In the genomic region with DNA sequence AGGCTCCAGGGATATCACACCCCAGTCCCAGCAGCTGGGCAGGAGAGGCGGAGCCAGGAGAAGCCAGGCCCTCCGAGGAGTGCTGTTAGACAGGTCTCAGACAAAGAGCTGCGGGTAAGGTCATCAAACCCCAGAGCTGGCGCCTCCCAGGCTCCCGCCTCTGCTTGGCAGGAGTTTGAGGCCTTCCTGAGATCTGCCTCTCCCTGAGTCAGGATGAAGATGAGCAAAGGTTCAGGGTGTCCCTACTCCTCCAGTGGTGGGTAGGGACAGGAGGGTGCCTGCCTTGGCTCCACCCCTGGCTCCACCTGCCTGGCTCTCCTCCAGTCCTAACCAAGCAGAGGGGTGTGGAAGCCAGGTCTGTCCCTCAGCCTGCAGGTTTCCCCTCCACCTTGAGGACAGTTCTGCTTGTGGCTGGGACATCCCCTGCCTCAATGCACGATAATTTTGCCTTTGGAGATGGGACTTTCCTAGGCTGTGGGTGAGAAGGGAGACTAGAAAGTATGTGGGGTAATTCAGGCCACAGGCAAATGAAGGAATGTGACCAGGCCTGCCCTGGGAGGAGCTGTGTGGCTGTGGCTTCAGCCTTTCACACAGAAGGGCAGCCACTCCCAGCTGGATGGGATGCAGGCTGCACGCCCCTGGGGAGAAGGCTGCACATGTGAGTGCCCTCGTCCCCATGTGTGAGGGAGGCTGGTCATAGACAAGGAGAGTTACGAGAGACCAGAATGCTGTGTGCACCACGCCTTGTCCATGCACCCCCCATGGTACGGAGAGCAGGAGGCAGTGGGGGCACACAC, we compare ENCODE assay signal across 9 cellular contexts. TPM values are rescaled to one million over a fixed set of nuclear protein-coding genes. Genes with fewer than 3 reads are reported as not detected.
A peak's percentile ranks its signal among the peaks of the same experiment; 100 is the strongest.
DNase-seq lines count a peak whose midpoint lies in the region; ATAC-seq, FAIRE-seq and TF ChIP-seq lines count a peak whose summit lies in the region.
"Had no signal": no experiment of that assay in that cellular context is flagged by ENCODE, and none has a peak within 500 bp of the region (broad histone marks: within the 10 kb centered on the region; RNA-seq: fewer than 3 reads in every experiment).

No MANE protein-coding gene starts in this region.

- 42% methylated on average over 9 of the region's 11 CpGs for WGBS in K562 (ENCODE audit: insufficient coverage, low coverage, missing lambda C conversion rate)

- H3K79me2 ChIP-seq in K562 (ENCODE audit: control insufficient read depth, insufficient read depth, low read length): no peaks in the 10 kb centered on the region

- H3K4me2 ChIP-seq in K562 (ENCODE audit: insufficient read depth, low read length): no peak overlapping the region

- no peaks in the 10 kb centered on the region for H3K36me3 ChIP-seq in K562 (ENCODE audit: control insufficient read depth, insufficient read depth, low read length)
- H3K36me3 ChIP-seq in ascending aorta: no peaks in the 10 kb centered on the region

- peak overlapping the region; percentile 42 to 46 for H3K27ac Mint-ChIP-seq in activated naive CD4-positive, alpha-beta T cell treated with anti-CD3 and anti-CD28 coated beads, Interleukin-2, amount 50 U/mL, for 72 hours
- no peak overlapping the region for H3K27ac Mint-ChIP-seq in activated naive CD4-positive, alpha-beta T cell treated with anti-CD3 and anti-CD28 coated beads, Interleukin-2, amount 10 ng/mL, durations not matched to agents 7 days and 5 days
- peak overlapping the region; percentile 66 for H3K27ac Mint-ChIP-seq in osteocyte (ENCODE audit: unreplicated experiment)

- H3K36me3 Mint-ChIP-seq in activated naive CD4-positive, alpha-beta T cell treated with anti-CD3 and anti-CD28 coated beads, Interleukin-2, amount 50 U/mL, for 72 hours: no peaks in the 10 kb centered on the region
- H3K36me3 Mint-ChIP-seq in activated naive CD4-positive, alpha-beta T cell treated with anti-CD3 and anti-CD28 coated beads, Interleukin-2, amount 10 ng/mL, durations not matched to agents 7 days and 5 days: no peaks in the 10 kb centered on the region
- no peaks in the 10 kb centered on the region for H3K36me3 Mint-ChIP-seq in osteocyte (ENCODE audit: unreplicated experiment)

- H3K9me3 ChIP-seq in K562 (replicated peaks; ENCODE audit: control insufficient read depth, insufficient read depth, low read depth, low read length) (no peaks in the 10 kb centered on the region), ascending aorta (no peaks in the 10 kb centered on the region)

- no peak for DNase-seq in activated naive CD4-positive, alpha-beta T cell treated with anti-CD3 and anti-CD28 coated beads, Interleukin-2, amount 50 U/mL, for 72 hours (ENCODE audit: low spot score in 2 of 2)
- no peak for DNase-seq in activated naive CD4-positive, alpha-beta T cell treated with anti-CD3 and anti-CD28 coated beads, Interleukin-2, amount 10 ng/mL, durations not matched to agents 7 days and 5 days
- DNase-seq in K562 (ENCODE audit: extremely low read depth in 1 of 4, low spot score in 3 of 4) (peak in 2 of 4 experiments; percentile 24 to 29), osteocyte (ENCODE audit: extremely low spot score, unreplicated experiment) (no peak), ascending aorta (ENCODE audit: low spot score in 2 of 2) (no peak)

- no peak for FAIRE-seq in K562 (lab: Jason Lieb, UNC)

- TF ChIP-seq CTCF in K562 (IDR thresholded peaks at IDR 0.05 in 2 of 3, conservative IDR thresholded peaks at IDR 0.05 in 1 of 3; ENCODE audit: insufficient read depth in 2 of 3, low read depth in 1 of 3, low read length in 3 of 3) (no peak), osteocyte (IDR thresholded peaks at IDR 0.05) (no peak), ascending aorta (IDR thresholded peaks at IDR 0.05) (no peak)

- H3K27ac ChIP-seq in K562 (ENCODE audit: extremely low read depth, low read depth, low read length) (no peak overlapping the region), ascending aorta (no peak overlapping the region)

- H2AFZ ChIP-seq in K562 (ENCODE audit: low read depth, low read length): no peak overlapping the region

- H3K9ac ChIP-seq in K562 (ENCODE audit: insufficient read depth in 1 of 2, low read depth in 2 of 2, low read length in 2 of 2): peak overlapping the region in 1 of 2 experiments; percentile 64; a peak in 2 of 4 replicates

- peaks cover 2% of the 10 kb centered on the region for H3K4me1 Mint-ChIP-seq in activated naive CD4-positive, alpha-beta T cell treated with anti-CD3 and anti-CD28 coated beads, Interleukin-2, amount 10 ng/mL, durations not matched to agents 7 days and 5 days
- peaks cover 23% of the 10 kb centered on the region for H3K4me1 Mint-ChIP-seq in osteocyte (ENCODE audit: unreplicated experiment)

- no peak overlapping the region for H3K4me3 Mint-ChIP-seq in activated naive CD4-positive, alpha-beta T cell treated with anti-CD3 and anti-CD28 coated beads, Interleukin-2, amount 10 ng/mL, durations not matched to agents 7 days and 5 days
- H3K4me3 Mint-ChIP-seq in osteocyte (ENCODE audit: unreplicated experiment): no peak overlapping the region

- BruUV-seq in K562 (replicated peaks; lab: Mats Ljungman, UMichigan): no TSS peak

- ATAC-seq in activated naive CD4-positive, alpha-beta T cell treated with anti-CD3 and anti-CD28 coated beads, Interleukin-2, amount 50 U/mL, for 72 hours: peak; percentile 55 to 85
- ATAC-seq in HG03045 (IDR thresholded peaks at IDR 0.05; ENCODE audit: unreplicated experiment) (peak; percentile 67), K562 (peak; percentile 19; the same call in 1 of the 3 replicates), HG02885 (IDR thresholded peaks at IDR 0.05; ENCODE audit: poor library complexity, unreplicated experiment) (no peak), GM21528 (IDR thresholded peaks at IDR 0.05; ENCODE audit: low FRiP score, unreplicated experiment) (no peak)

- peaks cover 89% of the 10 kb centered on the region for H3K27me3 Mint-ChIP-seq in activated naive CD4-positive, alpha-beta T cell treated with anti-CD3 and anti-CD28 coated beads, Interleukin-2, amount 10 ng/mL, durations not matched to agents 7 days and 5 days
- no peaks in the 10 kb centered on the region for H3K27me3 Mint-ChIP-seq in osteocyte (ENCODE audit: unreplicated experiment)

- TF ChIP-seq RAD21 in K562 (CRISPR knock-in tag; conservative IDR thresholded peaks at IDR 0.05 in 1 of 2, IDR thresholded peaks at IDR 0.05 in 1 of 2): no peak

- peaks cover 0 to 8% of the 10 kb centered on the region in 2 experiments; a peak in 2 of 5 replicates for H3K27me3 ChIP-seq in K562 (ENCODE audit: control insufficient read depth in 2 of 2, insufficient read depth in 2 of 2, low read length in 2 of 2)
- H3K27me3 ChIP-seq in ascending aorta: peaks cover 8% of the 10 kb centered on the region

- H3K9me3 Mint-ChIP-seq in activated naive CD4-positive, alpha-beta T cell treated with anti-CD3 and anti-CD28 coated beads, Interleukin-2, amount 50 U/mL, for 72 hours: no peaks in the 10 kb centered on the region
- no peaks in the 10 kb centered on the region for H3K9me3 Mint-ChIP-seq in activated naive CD4-positive, alpha-beta T cell treated with anti-CD3 and anti-CD28 coated beads, Interleukin-2, amount 10 ng/mL, durations not matched to agents 7 days and 5 days
- H3K9me3 Mint-ChIP-seq in osteocyte (ENCODE audit: unreplicated experiment): no peaks in the 10 kb centered on the region

- no peak for TF ChIP-seq POLR2A in K562 (conservative IDR thresholded peaks at IDR 0.05)

- no peak overlapping the region for H3K4me3 ChIP-seq in K562
- H3K4me3 ChIP-seq in ascending aorta: no peak overlapping the region

- H4K20me1 ChIP-seq in K562 (replicated peaks; ENCODE audit: control insufficient read depth, insufficient read depth, low read length): no peaks in the 10 kb centered on the region

- H3K9me1 ChIP-seq in K562 (ENCODE audit: control insufficient read depth, insufficient read depth, low read length): no peaks in the 10 kb centered on the region

- POLR2A ChIA-PET in K562 (lab: Yijun Ruan, JAX): interaction anchor here (0.7 kb wide), 1 partner anchor 85 kb away, joined by 3 read pairs; no protein-coding TSS in a partner anchor

- H3K4me1 ChIP-seq in K562 (replicated peaks in 1 of 2; ENCODE audit: control insufficient read depth in 2 of 2, insufficient read depth in 2 of 2, low read length in 2 of 2) (peaks cover 0 to 29% of the 10 kb centered on the region in 2 experiments; a peak in 2 of 5 replicates), ascending aorta (peaks cover 3 to 6% of the 10 kb centered on the region in 2 donors)

- TF ChIP-seq EP300 in K562 (IDR thresholded peaks at IDR 0.05; ENCODE audit: low read length): no peak

- in situ Hi-C loops in K562 (cut with MboI): no loop called here

- CTCF ChIA-PET in activated naive CD4-positive, alpha-beta T cell treated with anti-CD3 and anti-CD28 coated beads, Interleukin-2, amount 10 ng/mL, durations not matched to agents 7 days and 5 days (lab: Charles Lee): interaction anchor here (0.5 to 3.6 kb wide), 3 partner anchors 10 to 324 kb away, joined by 3 to 10 read pairs (median 3); no protein-coding TSS in a partner anchor
- CTCF ChIA-PET in K562 (lab: Yijun Ruan, JAX; ENCODE audit: low intra/inter-chr PET ratio): no interaction called here

- intact Hi-C loops in K562 (cut with micrococcal nuclease): no loop called here
- intact Hi-C loops in ascending aorta (cut with DNase I): no loop called here

RNA-seq across cellular contexts. Expression of gene PLEKHG6, which starts 2.2 kb away (rescaled TPM):
- total RNA-seq in activated naive CD4-positive, alpha-beta T cell treated with anti-CD3 and anti-CD28 coated beads, Interleukin-2, amount 50 U/mL, for 72 hours: not detected
- 1.9 TPM in 1 of 2 replicates, not detected in the other for total RNA-seq in K562 (2011; cell fraction: chromatin; rRNA removed; ENCODE audit: low replicate concordance)
- 0.50 and 0.92 TPM in 2 replicates for total RNA-seq in K562 (2011; cell fraction: nucleolus; rRNA removed)
- 0.15 and 0.29 TPM in 2 replicates for total RNA-seq in K562 (2011; cell fraction: nucleoplasm; rRNA removed)
- total RNA-seq in K562 (2014; rRNA removed) (0.33 and 0.41 TPM in 2 replicates), K562 (2014; rRNA removed; fragmentation: Illumina TruSeq; extraction: Trizol) (0.19 and 0.29 TPM in 2 replicates), K562 (2015; rRNA removed; fragmentation: Illumina TruSeq; extraction: Trizol) (not detected in 2 replicates), K562 (2021) (0.86 and 1.2 TPM in 2 replicates), osteocyte (0.21 and 0.55 TPM in 2 replicates), ascending aorta (not detected)
- polyA plus RNA-seq in K562 (2011; rRNA removed) (0.28 and 0.38 TPM in 2 replicates), K562 (2014; fragmentation: Illumina TruSeq; extraction: Trizol) (0.18 and 0.42 TPM in 2 replicates), K562 (2014; fragmentation: Nextera tagmentation; extraction: Ambion mirVana) (not detected), K562 (2014; rRNA removed) (0.22 and 0.54 TPM in 2 replicates)
- polyA plus RNA-seq in K562 (2011; cell fraction: cytosol; rRNA removed): 1.0 and 5.3 TPM in 2 replicates
- 0.24 and 0.26 TPM in 2 replicates for polyA plus RNA-seq in K562 (2011; cell fraction: nucleus; rRNA removed)
- polyA plus RNA-seq in K562 (2012): 0.35 and 0.84 TPM in 2 replicates
- polyA minus RNA-seq in K562 (2011; rRNA and poly(A)+ RNA removed): 0.09 and 0.18 TPM in 2 replicates
- not detected in 2 replicates for polyA minus RNA-seq in K562 (2011; cell fraction: cytosol; rRNA and poly(A)+ RNA removed)
- polyA minus RNA-seq in K562 (2011; cell fraction: nucleus; rRNA and poly(A)+ RNA removed): 0.33 and 0.81 TPM in 2 replicates
- total RNA-seq: activated CD8-positive, alpha-beta memory T cell treated with anti-CD3 and anti-CD28 coated beads for 36 hours had no signal

RNA-seq across cellular contexts. Expression of gene TNFRSF1A, which starts 29.1 kb away (rescaled TPM):
- total RNA-seq in activated naive CD4-positive, alpha-beta T cell treated with anti-CD3 and anti-CD28 coated beads, Interleukin-2, amount 50 U/mL, for 72 hours: 10 to 100 TPM; 49.3 to 62.6 TPM
- total RNA-seq in K562 (2011; cell fraction: chromatin; rRNA removed; ENCODE audit: low replicate concordance): 73.3 and 150 TPM in 2 replicates
- total RNA-seq in K562 (2011; cell fraction: nucleolus; rRNA removed): 101 and 137 TPM in 2 replicates
- 118 and 145 TPM in 2 replicates for total RNA-seq in K562 (2011; cell fraction: nucleoplasm; rRNA removed)
- 34.6 and 43.5 TPM in 2 replicates for total RNA-seq in K562 (2014; rRNA removed)
- 18.3 and 22.0 TPM in 2 replicates for total RNA-seq in K562 (2014; rRNA removed; fragmentation: Illumina TruSeq; extraction: Trizol)
- total RNA-seq in K562 (2015; rRNA removed; fragmentation: Illumina TruSeq; extraction: Trizol): 31.1 and 33.0 TPM in 2 replicates
- total RNA-seq in K562 (2021): 29.8 and 37.7 TPM in 2 replicates
- polyA plus RNA-seq in K562 (2011; rRNA removed): 27.2 and 30.0 TPM in 2 replicates
- 26.1 and 32.9 TPM in 2 replicates for polyA plus RNA-seq in K562 (2011; cell fraction: cytosol; rRNA removed)
- 38.9 and 53.1 TPM in 2 replicates for polyA plus RNA-seq in K562 (2011; cell fraction: nucleus; rRNA removed)
- 28.5 and 42.0 TPM in 2 replicates for polyA plus RNA-seq in K562 (2012)
- 38.2 and 57.7 TPM in 2 replicates for polyA plus RNA-seq in K562 (2014; fragmentation: Illumina TruSeq; extraction: Trizol)
- under 1 TPM; 0.76 to 0.89 TPM for polyA plus RNA-seq in K562 (2014; fragmentation: Nextera tagmentation; extraction: Ambion mirVana)
- polyA plus RNA-seq in K562 (2014; rRNA removed): 22.0 and 22.5 TPM in 2 replicates
- 31.2 and 34.3 TPM in 2 replicates for polyA minus RNA-seq in K562 (2011; rRNA and poly(A)+ RNA removed)
- polyA minus RNA-seq in K562 (2011; cell fraction: cytosol; rRNA and poly(A)+ RNA removed): 42.9 and 43.0 TPM in 2 replicates
- polyA minus RNA-seq in K562 (2011; cell fraction: nucleus; rRNA and poly(A)+ RNA removed): 33.1 and 33.2 TPM in 2 replicates
- total RNA-seq in osteocyte: 170 and 188 TPM in 2 replicates
- 528 TPM for total RNA-seq in ascending aorta

Comparison
In these comparisons a context has a peak if more than half of its experiments do, and no peak if none do; other contexts are left out.
1. ATAC-seq: peak in activated naive CD4-positive, alpha-beta T cell treated with anti-CD3 and anti-CD28 coated beads, Interleukin-2, amount 50 U/mL, for 72 hours (2 of 2), HG03045 (single experiment) and K562 (single experiment); none in HG02885 (single experiment) and GM21528 (single experiment).